ENCODE assay signal across 12 cellular contexts in the genomic region with DNA sequence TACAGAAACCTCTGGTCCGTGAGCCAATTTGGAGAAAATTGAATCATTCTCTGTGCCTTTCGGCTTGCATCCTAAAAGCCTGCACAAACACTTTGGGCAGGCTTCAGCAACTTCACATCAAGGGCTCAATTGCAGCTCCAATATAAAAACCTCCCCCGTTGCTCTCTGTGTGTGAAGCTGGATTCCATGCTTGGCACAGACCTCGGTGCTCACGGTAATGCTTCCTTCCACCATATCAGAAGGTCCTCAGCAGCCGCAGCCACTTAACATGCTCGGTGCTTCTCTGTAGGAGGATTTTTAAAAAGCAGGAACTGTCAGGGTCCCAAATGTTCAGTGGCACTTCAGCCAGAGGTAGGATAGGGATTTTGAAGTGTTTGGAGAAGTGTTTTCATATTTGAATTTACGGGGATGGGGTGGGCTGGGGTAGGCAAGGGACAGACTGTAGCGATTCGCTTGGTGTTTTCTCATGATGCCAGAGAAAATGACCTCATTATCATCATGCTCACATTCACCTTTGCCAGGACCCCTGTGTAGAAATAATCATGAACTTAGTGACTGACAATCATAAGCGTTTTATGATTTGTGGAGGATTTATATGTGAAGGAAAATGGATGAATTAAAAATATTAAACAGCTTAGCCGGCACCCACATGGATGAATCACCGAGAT.
DNase-seq lines count a peak whose midpoint lies in the region; ATAC-seq and TF ChIP-seq lines count a peak whose summit lies in the region.
"Had no signal": no experiment of that assay in that cellular context is flagged by ENCODE, and none has a peak within 500 bp of the region (broad histone marks: within the 10 kb centered on the region; RNA-seq: fewer than 3 reads in every experiment).

No MANE protein-coding gene starts in this region.

- intact Hi-C loops in sciatic nerve (cut with DNase I) = no loop called here

- peak; percentile 55 for ATAC-seq in sciatic nerve
- ATAC-seq: left ventricle myocardium superior had no signal

- peak; percentile 31 for DNase-seq in HEK293T (ENCODE audit: extremely low spot score)
- DNase-seq in NCI-H748 treated with DMSO at 0.1 percent for 48 hours (lab: John Stamatoyannopoulos, UW) = peak; percentile 34
- DNase-seq in fibroblast of gingiva (ENCODE audit: low read depth) = peak; percentile 9
- no peak for DNase-seq in sciatic nerve (ENCODE audit: low spot score)
- no peak for DNase-seq in UCSD-AML1 (lab: John Stamatoyannopoulos, UW; ENCODE audit: unreplicated experiment)
- no peak for DNase-seq in activated CD4-positive, alpha-beta T cell treated with anti-CD3 and anti-CD28 coated beads for 4 hours
- DNase-seq in stimulated activated CD4-positive, alpha-beta T cell treated with anti-CD3 and anti-CD28 coated beads, Interleukin-12 subunit alpha, Interleukin-12 subunit beta, amount 100 ng/mL, for 4 hours = no peak
- DNase-seq in stimulated activated CD4-positive, alpha-beta T cell treated with anti-CD3 and anti-CD28 coated beads, Interleukin-1b, Interleukin-23, amount 100 ng/mL, for 48 hours = no peak
- DNase-seq: activated CD4-positive, alpha-beta T cell treated with anti-CD3 and anti-CD28 coated beads, Interleukin-2, amount 50 U/mL, for 48 hours; erythroblast; left ventricle myocardium superior; SIG-M5 had no signal

- CTCF ChIA-PET in HEK293T (lab: Yijun Ruan, JAX) = interaction anchor here (0.6 to 0.7 kb wide), 2 partner anchors 12 to 62 kb away, joined by 3 read pairs; no protein-coding TSS in a partner anchor

- POLR2A ChIA-PET in HEK293T (lab: Yijun Ruan, JAX) = no interaction called here

TF ChIP-seq in HEK293T, 16 proteins besides CTCF, POLR2A, EP300 and RAD21:
- TF ChIP-seq, protein P1, sequence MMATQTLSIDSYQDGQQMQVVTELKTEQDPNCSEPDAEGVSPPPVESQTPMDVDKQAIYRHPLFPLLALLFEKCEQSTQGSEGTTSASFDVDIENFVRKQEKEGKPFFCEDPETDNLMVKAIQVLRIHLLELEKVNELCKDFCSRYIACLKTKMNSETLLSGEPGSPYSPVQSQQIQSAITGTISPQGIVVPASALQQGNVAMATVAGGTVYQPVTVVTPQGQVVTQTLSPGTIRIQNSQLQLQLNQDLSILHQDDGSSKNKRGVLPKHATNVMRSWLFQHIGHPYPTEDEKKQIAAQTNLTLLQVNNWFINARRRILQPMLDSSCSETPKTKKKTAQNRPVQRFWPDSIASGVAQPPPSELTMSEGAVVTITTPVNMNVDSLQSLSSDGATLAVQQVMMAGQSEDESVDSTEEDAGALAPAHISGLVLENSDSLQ (IDR thresholded peaks at IDR 0.05) = peak; percentile 81
- no peak for TF ChIP-seq L3MBTL2 (conservative IDR thresholded peaks at IDR 0.05)

Comparison
In these comparisons a context has a peak if more than half of its experiments do, and no peak if none do; other contexts are left out.
1. DNase-seq: peak in HEK293T (single experiment), NCI-H748 treated with DMSO at 0.1 percent for 48 hours (single experiment) and fibroblast of gingiva (single experiment); none in sciatic nerve (single experiment), UCSD-AML1 (single experiment), activated CD4-positive, alpha-beta T cell treated with anti-CD3 and anti-CD28 coated beads for 4 hours (0 of 2), stimulated activated CD4-positive, alpha-beta T cell treated with anti-CD3 and anti-CD28 coated beads, Interleukin-12 subunit alpha, Interleukin-12 subunit beta, amount 100 ng/mL, for 4 hours (single experiment) and stimulated activated CD4-positive, alpha-beta T cell treated with anti-CD3 and anti-CD28 coated beads, Interleukin-1b, Interleukin-23, amount 100 ng/mL, for 48 hours (single experiment).